ENCODE assay signal across 1 cellular context in genomic region chr1:31881698-31882000, GRCh38.
TF ChIP-seq lines count a peak whose summit lies in the region.

No MANE protein-coding gene starts in this region.

TF ChIP-seq in K562, 482 proteins besides CTCF, POLR2A, EP300 and RAD21:
- TF ChIP-seq SUPT5H (IDR thresholded peaks at IDR 0.05): no peak
- no peak for TF ChIP-seq E2F1 (CRISPR knock-in tag; IDR thresholded peaks at IDR 0.05)
- TF ChIP-seq SREBF2 (CRISPR knock-in tag; IDR thresholded peaks at IDR 0.05): no peak
- TF ChIP-seq ZNF354B (CRISPR knock-in tag; IDR thresholded peaks at IDR 0.05): no peak
- TF ChIP-seq NFE2L1 (tag; IDR thresholded peaks at IDR 0.05; ENCODE audit: borderline replicate concordance, low read depth): no peak
- TF ChIP-seq ADNP (tag; IDR thresholded peaks at IDR 0.05): no peak
- TF ChIP-seq TAL1 (IDR thresholded peaks at IDR 0.05): no peak
- no peak for TF ChIP-seq ZBTB40 (IDR thresholded peaks at IDR 0.05)
- TF ChIP-seq ZBTB40 (CRISPR knock-in tag; IDR thresholded peaks at IDR 0.05): no peak
- no peak for TF ChIP-seq RREB1 (CRISPR knock-in tag; IDR thresholded peaks at IDR 0.05)
- no peak for TF ChIP-seq NR2C2 (CRISPR knock-in tag; IDR thresholded peaks at IDR 0.05)
- no peak for TF ChIP-seq NR2C2 (tag; IDR thresholded peaks at IDR 0.05)
- TF ChIP-seq DEAF1 (CRISPR knock-in tag; IDR thresholded peaks at IDR 0.05): no peak
- TF ChIP-seq JUNB (CRISPR knock-in tag; conservative IDR thresholded peaks at IDR 0.05): no peak
- no peak for TF ChIP-seq SP2 (IDR thresholded peaks at IDR 0.05; ENCODE audit: extremely low read depth, low read depth, low read length, poor library complexity, severe bottlenecking)
- TF ChIP-seq HEY1 (CRISPR knock-in tag; IDR thresholded peaks at IDR 0.05; ENCODE audit: borderline replicate concordance): no peak
